8 cellular contexts compared by ENCODE assay signal in the genomic region with DNA sequence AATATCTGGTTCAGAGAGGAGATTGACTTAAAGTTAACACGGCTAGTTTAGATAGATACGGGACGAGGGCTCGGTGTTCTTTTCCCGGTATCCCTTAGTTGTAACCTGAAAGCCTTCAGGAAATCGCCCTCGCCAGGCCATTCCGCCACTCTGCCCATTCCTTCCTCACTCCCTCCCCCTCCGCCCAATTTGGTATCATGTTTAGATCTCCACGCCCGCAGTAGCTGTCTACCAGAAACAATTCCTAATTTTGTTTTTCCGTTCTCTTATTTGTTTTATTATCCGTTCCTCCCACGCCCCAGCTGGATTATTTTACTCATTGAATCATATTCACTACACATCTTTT. TPM values are rescaled to one million over a fixed set of nuclear protein-coding genes. Genes with fewer than 3 reads are reported as not detected.
DNase-seq lines count a peak whose midpoint lies in the region; ATAC-seq and TF ChIP-seq lines count a peak whose summit lies in the region.

No MANE protein-coding gene starts in this region.

- H3K36me3 ChIP-seq in Panc1 (ENCODE audit: control insufficient read depth, insufficient read depth, low read length) (no peaks in the 10 kb centered on the region; the same call in 1 of the 2 replicates), body of pancreas (replicated peaks in 1 of 2; ENCODE audit: insufficient read depth in 1 of 2, low read depth in 2 of 2) (no peaks in the 10 kb centered on the region)

- H3K4me1 Mint-ChIP-seq in immature natural killer cell = peaks cover 49 to 54% of the 10 kb centered on the region in 2 donors

- CTCF ChIA-PET in Panc1 (lab: Charles Lee) = interaction anchor here (0.7 kb wide), 1 partner anchor 8 kb away, joined by 4 read pairs; no protein-coding TSS in a partner anchor

- no peak for TF ChIP-seq CTCF in Panc1 (IDR thresholded peaks at IDR 0.05)
- no peak for TF ChIP-seq CTCF in body of pancreas (IDR thresholded peaks at IDR 0.05)

- peak overlapping the region; percentile 97 to 100 (median 98) for H3K27ac Mint-ChIP-seq in immature natural killer cell

- H3K36me3 Mint-ChIP-seq in immature natural killer cell = no peaks in the 10 kb centered on the region

- no peaks in the 10 kb centered on the region for H3K9me3 Mint-ChIP-seq in immature natural killer cell

- BruUV-seq in Panc1 (replicated peaks; lab: Mats Ljungman, UMichigan) = TSS peak; percentile 95

- WGBS in body of pancreas, 2 donors = 0 to 1% methylated on average over 14 of the region's 14 CpGs

- ATAC-seq in HG02588 (IDR thresholded peaks at IDR 0.05; ENCODE audit: unreplicated experiment) (peak; percentile 8), Panc1 (peak; percentile 69), body of pancreas (peak; percentile 33)

- peak overlapping the region; percentile 94 to 99 (median 97) for H3K4me3 Mint-ChIP-seq in immature natural killer cell

- H3K9me3 ChIP-seq in Panc1 (ENCODE audit: control insufficient read depth, insufficient read depth, low read depth, low read length) (no peaks in the 10 kb centered on the region), body of pancreas (no peaks in the 10 kb centered on the region)

- H3K27me3 ChIP-seq in Panc1 (ENCODE audit: control insufficient read depth, insufficient read depth, low read length) (no peaks in the 10 kb centered on the region), body of pancreas (no peaks in the 10 kb centered on the region)

- POLR2A ChIA-PET in Panc1 (lab: Charles Lee) = interaction anchor here (0.6 to 1.1 kb wide), 4 partner anchors 8 to 95 kb away, joined by 3 to 7 read pairs (median 6); no protein-coding TSS in a partner anchor

- H3K4me3 ChIP-seq in Panc1 (ENCODE audit: low read depth in 2 of 2, low read length in 2 of 2) (peak overlapping the region; percentile 91 to 96), body of pancreas (peak overlapping the region; percentile 60 to 90)

- DNase-seq in DMS53 (lab: John Stamatoyannopoulos, UW) = peak; percentile 88
- DNase-seq in DMS53 treated with DMSO at 0.1 percent for 48 hours (lab: John Stamatoyannopoulos, UW; ENCODE audit: unreplicated experiment) = no peak
- DNase-seq in Panc1 (ENCODE audit: low read depth, low spot score) = no peak
- DNase-seq in body of pancreas = peak; percentile 24 to 43 (median 29)
- no peak for DNase-seq in immature natural killer cell
- DNase-seq in stimulated activated CD4-positive, alpha-beta T cell treated with anti-CD3 and anti-CD28 coated beads, Interleukin-2, amount 100 ng/mL, for 24 hours = peak; percentile 25 to 39
- no peak for DNase-seq in AML-193 (lab: John Stamatoyannopoulos, UW)

- no peak for TF ChIP-seq POLR2A in body of pancreas (IDR thresholded peaks at IDR 0.05)

- in situ Hi-C loops in Panc1 (cut with HindIII; ENCODE audit: low pct_unique_long_range_greater_than_20kb, low sequenced_read_pairs) = no loop called here

- peaks cover 3 to 7% (median 5%) of the 10 kb centered on the region in 3 donors for H3K27me3 Mint-ChIP-seq in immature natural killer cell (ENCODE audit: low read depth in 3 of 3)

- H3K27ac ChIP-seq in Panc1 (ENCODE audit: low read length) (peak overlapping the region; percentile 85), body of pancreas (peak overlapping the region; percentile 82 to 93 (median 88))

- peaks cover 17% of the 10 kb centered on the region for H3K4me1 ChIP-seq in Panc1 (ENCODE audit: control insufficient read depth, insufficient read depth, low read length)
- H3K4me1 ChIP-seq in body of pancreas = peaks cover 19% of the 10 kb centered on the region

- intact Hi-C loops in Panc1 (cut with micrococcal nuclease; ENCODE audit: unreplicated experiment) = no loop called here
- intact Hi-C loops in body of pancreas (cut with DNase I) = no loop called here

RNA-seq across cellular contexts. Expression of a gene that starts 0.7 kb away (rescaled TPM):
- 9.3 TPM for total RNA-seq in Panc1 (2021; ENCODE audit: unreplicated experiment)
- polyA plus RNA-seq in Panc1 (2012; ENCODE audit: insufficient read length) = 6.9 TPM
- 1 to 10 TPM; 5.6 to 8.8 TPM for total RNA-seq in body of pancreas
- polyA plus RNA-seq in immature natural killer cell = 10 to 100 TPM; 21.7 to 31.1 (median 24.0) TPM

RNA-seq across cellular contexts. Expression of a gene that starts 38.9 kb away (rescaled TPM):
- total RNA-seq in Panc1 (2021; ENCODE audit: unreplicated experiment) (41.9 TPM), body of pancreas (10 to 100 TPM in 1 of 2 donors, 1 to 10 TPM in 1; 9.2 to 13.5 TPM)
- polyA plus RNA-seq in Panc1 (2012; ENCODE audit: insufficient read length) = 59.9 TPM
- polyA plus RNA-seq in immature natural killer cell = 10 to 100 TPM; 15.1 to 42.9 (median 19.9) TPM

Comparison
In these comparisons a context has a peak if more than half of its experiments do, and no peak if none do; other contexts are left out.
1. DNase-seq: peak in DMS53 (single experiment), body of pancreas (4 of 4) and stimulated activated CD4-positive, alpha-beta T cell treated with anti-CD3 and anti-CD28 coated beads, Interleukin-2, amount 100 ng/mL, for 24 hours (2 of 2); none in DMS53 treated with DMSO at 0.1 percent for 48 hours (single experiment), Panc1 (single experiment), immature natural killer cell (0 of 3) and AML-193 (0 of 2).
2. ATAC-seq: peak in every context shown above with its lines; median percentile 69 in Panc1; 33 in body of pancreas; 8 in HG02588.